Comparison of ENCODE assay signal across 7 cellular contexts in the genomic region with DNA sequence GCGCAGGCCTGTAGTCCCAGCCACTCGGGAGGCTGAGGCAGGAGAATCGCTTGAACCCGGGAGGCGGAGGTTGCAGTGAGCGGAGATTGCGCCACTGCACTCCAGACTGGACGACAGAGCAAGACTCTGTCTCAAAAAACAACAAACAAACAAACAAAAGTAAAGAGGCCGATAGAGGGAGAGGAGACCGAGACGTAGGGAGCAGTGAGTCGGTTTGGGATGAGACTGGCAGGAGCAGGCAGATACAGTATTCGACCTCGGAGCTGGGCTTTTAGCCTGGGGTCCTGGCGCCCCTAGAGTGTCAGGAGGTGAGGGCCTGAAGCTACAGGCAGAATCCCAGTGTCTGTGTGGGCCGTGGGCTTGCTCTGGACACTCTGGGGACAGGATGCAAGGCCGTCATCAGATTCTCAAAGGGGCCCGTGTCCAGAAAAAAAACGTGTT. TPM values are rescaled to one million over a fixed set of nuclear protein-coding genes. Genes with fewer than 3 reads are reported as not detected.
DNase-seq lines count a peak whose midpoint lies in the region; ATAC-seq, FAIRE-seq and TF ChIP-seq lines count a peak whose summit lies in the region.

No MANE protein-coding gene starts in this region.

- intact Hi-C loops in body of pancreas (cut with DNase I), result loop anchor here (10.0 kb wide), 1 partner anchor 690 kb away; no protein-coding TSS in a partner anchor
- intact Hi-C loops in kidney (cut with DNase I), result no loop called here
- intact Hi-C loops in stomach (cut with DNase I; ENCODE audit: low total_unique reads), result no loop called here

- H3K27me3 ChIP-seq in MG63, result no peaks in the 10 kb centered on the region
- peaks cover 0 to 4% of the 10 kb centered on the region in 2 donors for H3K27me3 ChIP-seq in body of pancreas
- H3K27me3 ChIP-seq in stomach, result peaks cover 0 to 19% (median 3%) of the 10 kb centered on the region in 3 donors

- DNase-seq in MG63 (no peak), body of pancreas (no peak), kidney (no peak), stomach (no peak), OCI-M2 (lab: John Stamatoyannopoulos, UW; ENCODE audit: unreplicated experiment) (no peak), NCI-H2081 (lab: John Stamatoyannopoulos, UW) (no peak)
- DNase-seq in effector CD4-positive, alpha-beta T cell, result no peak

- ATAC-seq in body of pancreas, result peak; percentile 30

- no peaks in the 10 kb centered on the region for H3K9me3 ChIP-seq in MG63
- no peaks in the 10 kb centered on the region for H3K9me3 ChIP-seq in body of pancreas
- no peaks in the 10 kb centered on the region for H3K9me3 ChIP-seq in kidney (ENCODE audit: control insufficient read depth in 1 of 2, low read length in 2 of 2)
- H3K9me3 ChIP-seq in stomach, result no peaks in the 10 kb centered on the region

- TF ChIP-seq CTCF in body of pancreas (IDR thresholded peaks at IDR 0.05) (no peak), kidney (IDR thresholded peaks at IDR 0.05; ENCODE audit: borderline replicate concordance, extremely low read depth, insufficient read depth) (no peak), stomach (IDR thresholded peaks at IDR 0.05) (no peak)

- H3K4me3 ChIP-seq in MG63 (peak overlapping the region; percentile 27; the same call in 1 of the 2 replicates), body of pancreas (no peak overlapping the region), kidney (ENCODE audit: low read length in 2 of 2) (peak overlapping the region; percentile 6 to 60), stomach (peak overlapping the region; percentile 38 to 55 (median 47))

- TF ChIP-seq POLR2A in body of pancreas (IDR thresholded peaks at IDR 0.05), result no peak
- no peak for TF ChIP-seq POLR2A in stomach (IDR thresholded peaks at IDR 0.05)

- H3K4me1 ChIP-seq in body of pancreas (peaks cover 4% of the 10 kb centered on the region), kidney (ENCODE audit: control insufficient read depth in 1 of 2, insufficient read depth in 1 of 2, low read depth in 1 of 2, low read length in 2 of 2) (peaks cover 6% of the 10 kb centered on the region in 2 donors), stomach (peaks cover 9 to 23% (median 17%) of the 10 kb centered on the region in 4 donors)

- no peak for FAIRE-seq in kidney (lab: Jason Lieb, UNC)

- TF ChIP-seq EP300 in stomach (IDR thresholded peaks at IDR 0.05), result no peak

- WGBS in body of pancreas, 2 donors, result 75 to 77% methylated on average over 18 of the region's 19 CpGs
- 70 to 75% (median 73%) methylated on average over 18 to 19 of the region's 19 CpGs for WGBS in stomach, 5 donors

- H3K27ac ChIP-seq in body of pancreas (peak overlapping the region in 1 of 4 donors; percentile 28), kidney (ENCODE audit: low read depth in 2 of 2, low read length in 2 of 2) (peak overlapping the region; percentile 57 to 67), stomach (peak overlapping the region in 4 of 5 donors; percentile 53 to 84 (median 59))

- no peaks in the 10 kb centered on the region for H3K36me3 ChIP-seq in MG63
- H3K36me3 ChIP-seq in body of pancreas (replicated peaks in 1 of 2; ENCODE audit: insufficient read depth in 1 of 2, low read depth in 2 of 2), result no peaks in the 10 kb centered on the region
- no peaks in the 10 kb centered on the region for H3K36me3 ChIP-seq in kidney (ENCODE audit: control insufficient read depth in 1 of 2, insufficient read depth in 2 of 2, low read length in 2 of 2)
- H3K36me3 ChIP-seq in stomach, result no peaks in the 10 kb centered on the region

- H3K9ac ChIP-seq in kidney (ENCODE audit: low read length in 2 of 2), result peak overlapping the region; percentile 37 to 67

RNA-seq across cellular contexts. Expression of a gene that starts 51.2 kb away (rescaled TPM):
- total RNA-seq in MG63 (2014; rRNA removed; shearing (Covaris generic); ENCODE audit: low replicate concordance), result 27.1 and 37.8 TPM in 2 replicates
- total RNA-seq in body of pancreas (10 to 100 TPM; 15.6 to 22.4 TPM), kidney (20.9 TPM), stomach (10 to 100 TPM; 25.7 to 58.9 (median 30.6) TPM)
- polyA plus RNA-seq in kidney (ENCODE audit: insufficient read depth, low read depth, low replicate concordance) (19.1 TPM), stomach (10 to 100 TPM; 11.2 to 12.2 (median 11.9) TPM)

RNA-seq across cellular contexts. Expression of a gene that starts 51.5 kb away (rescaled TPM):
- total RNA-seq in MG63 (2014; rRNA removed; shearing (Covaris generic); ENCODE audit: low replicate concordance), result 11.3 and 14.7 TPM in 2 replicates
- total RNA-seq in body of pancreas (10 to 100 TPM; 18.4 to 29.3 TPM), kidney (29.6 TPM), stomach (10 to 100 TPM; 18.2 to 50.9 (median 29.6) TPM)
- polyA plus RNA-seq in kidney (ENCODE audit: insufficient read depth, low read depth, low replicate concordance) (28.1 TPM), stomach (10 to 100 TPM; 10.1 to 22.0 (median 13.2) TPM)

RNA-seq across cellular contexts. Expression of a gene that starts 56.6 kb away (rescaled TPM):
- 166 and 232 TPM in 2 replicates for total RNA-seq in MG63 (2014; rRNA removed; shearing (Covaris generic); ENCODE audit: low replicate concordance)
- total RNA-seq in body of pancreas, result 10 to 100 TPM; 26.5 to 92.0 TPM
- total RNA-seq in kidney, result 107 TPM
- polyA plus RNA-seq in kidney (ENCODE audit: insufficient read depth, low read depth, low replicate concordance), result 312 TPM
- 100 to 1,000 TPM in 2 of 5 donors, 10 to 100 TPM in 2, 1 to 10 TPM in 1; 8.2 to 226 (median 25.5) TPM for total RNA-seq in stomach
- polyA plus RNA-seq in stomach, result 100 to 1,000 TPM; 149 to 268 (median 193) TPM

Comparison
In these comparisons a context has a peak if more than half of its experiments do, and no peak if none do; other contexts are left out.
1. H3K4me3 ChIP-seq: peak in MG63 (single experiment), kidney (2 of 2) and stomach (4 of 4); none in body of pancreas (0 of 2).